27 cellular contexts compared by ENCODE assay signal in genomic region chr14:50013934-50014333, GRCh38.
DNase-seq lines count a peak whose midpoint lies in the region; ATAC-seq and TF ChIP-seq lines count a peak whose summit lies in the region.
"Had no signal": no experiment of that assay in that cellular context is flagged by ENCODE, and none has a peak within 500 bp of the region (broad histone marks: within the 10 kb centered on the region; RNA-seq: fewer than 3 reads in every experiment).

No MANE protein-coding gene starts in this region.

- WGBS in GM23248 (ENCODE audit: low coverage in 1 of 2, low lambda C conversion rate in 2 of 2, missing lambda C conversion rate in 2 of 2), 2 experiments: 47 to 50% methylated on average over 2 of the region's 2 CpGs
- 22% methylated on average over 2 of the region's 2 CpGs for WGBS in prostate gland

- no peak for ATAC-seq in RWPE2 (ENCODE audit: low read depth)
- no peak for ATAC-seq in foreskin keratinocyte
- no peak for ATAC-seq in stimulated activated effector memory CD8-positive, alpha-beta T cell treated with anti-CD3 and anti-CD28 coated beads, Interleukin-12 subunit alpha, Interleukin-12 subunit beta, amount 100 ng/mL, for 72 hours
- ATAC-seq: gastroesophageal sphincter, GM12878, psoas muscle, T-helper 17 cell had no signal

- no peaks in the 10 kb centered on the region for H3K79me2 ChIP-seq in GM23248 (ENCODE audit: insufficient read depth)

- H3K4me3 ChIP-seq in GM23248 (no peak overlapping the region), RWPE2 (ENCODE audit: severe bottlenecking) (no peak overlapping the region), prostate gland (no peak overlapping the region)
- H3K4me3 ChIP-seq: ascending aorta, gastroesophageal sphincter, GM12878, psoas muscle, stomach, tibial artery had no signal

- TF ChIP-seq CTCF in RWPE2 (IDR thresholded peaks at IDR 0.05; ENCODE audit: poor library complexity, severe bottlenecking): no peak
- TF ChIP-seq CTCF in foreskin keratinocyte (conservative IDR thresholded peaks at IDR 0.05): no peak
- no peak for TF ChIP-seq CTCF in prostate gland (IDR thresholded peaks at IDR 0.05)

- no peak overlapping the region for H2AFZ ChIP-seq in GM23248

- in situ Hi-C loops in GM23248 (cut with MboI): no loop called here

- H3K27ac ChIP-seq in GM23248 (peak overlapping the region; percentile 54; the same call in 1 of the 2 replicates), RWPE2 (ENCODE audit: poor library complexity, severe bottlenecking) (peak overlapping the region; percentile 95), foreskin keratinocyte (peak overlapping the region; percentile 93), prostate gland (peak overlapping the region in 1 of 2 donors; percentile 62)
- H3K27ac ChIP-seq: ascending aorta, gastroesophageal sphincter, KMS-11, psoas muscle, RWPE1, stomach, tibial artery had no signal

- H3K9ac ChIP-seq in GM23248: no peak overlapping the region
- H3K9ac ChIP-seq: KMS-11 had no signal

- H3K27me3 ChIP-seq in GM23248 (replicated peaks; ENCODE audit: insufficient read depth) (no peaks in the 10 kb centered on the region), RWPE2 (ENCODE audit: insufficient read depth, poor library complexity, severe bottlenecking) (no peaks in the 10 kb centered on the region), foreskin keratinocyte (no peaks in the 10 kb centered on the region), prostate gland (replicated peaks; ENCODE audit: insufficient read depth) (no peaks in the 10 kb centered on the region)
- H3K27me3 ChIP-seq: ascending aorta, BE2C, gastroesophageal sphincter, stomach, tibial artery had no signal

- H3K36me3 ChIP-seq in GM23248 (ENCODE audit: low read depth): no peaks in the 10 kb centered on the region
- no peaks in the 10 kb centered on the region for H3K36me3 ChIP-seq in RWPE2 (ENCODE audit: low read depth)
- H3K36me3 ChIP-seq in prostate gland: no peaks in the 10 kb centered on the region
- H3K36me3 ChIP-seq: ascending aorta, BE2C, gastroesophageal sphincter, stomach, tibial artery had no signal

- H3K4me3 Mint-ChIP-seq in stimulated activated effector memory CD8-positive, alpha-beta T cell treated with anti-CD3 and anti-CD28 coated beads, Interleukin-12 subunit alpha, Interleukin-12 subunit beta, amount 100 ng/mL, for 72 hours: no peak overlapping the region
- H3K4me3 Mint-ChIP-seq: activated naive CD8-positive, alpha-beta T cell treated with anti-CD3 and anti-CD28 coated beads, Interleukin-2, amount 10 ng/mL, durations not matched to agents 7 days and 5 days; T-helper 17 cell had no signal

- peak overlapping the region; percentile 12 for H3K27ac Mint-ChIP-seq in stimulated activated effector memory CD8-positive, alpha-beta T cell treated with anti-CD3 and anti-CD28 coated beads, Interleukin-12 subunit alpha, Interleukin-12 subunit beta, amount 100 ng/mL, for 72 hours

- peaks cover 75% of the 10 kb centered on the region for H3K36me3 Mint-ChIP-seq in stimulated activated effector memory CD8-positive, alpha-beta T cell treated with anti-CD3 and anti-CD28 coated beads, Interleukin-12 subunit alpha, Interleukin-12 subunit beta, amount 100 ng/mL, for 72 hours

- H3K9me3 ChIP-seq in GM23248 (ENCODE audit: low read depth) (no peaks in the 10 kb centered on the region), RWPE2 (ENCODE audit: severe bottlenecking) (no peaks in the 10 kb centered on the region), prostate gland (no peaks in the 10 kb centered on the region)
- H3K9me3 ChIP-seq: ascending aorta, BE2C, gastroesophageal sphincter, psoas muscle, stomach, tibial artery had no signal

- peaks cover 38% of the 10 kb centered on the region for H3F3A ChIP-seq in GM23248 (ENCODE audit: insufficient read depth)

- no peaks in the 10 kb centered on the region for H4K20me1 ChIP-seq in GM23248 (ENCODE audit: insufficient read depth)

- H3K4me1 ChIP-seq in GM23248 (ENCODE audit: insufficient read depth) (peaks cover 41% of the 10 kb centered on the region), RWPE2 (ENCODE audit: insufficient read depth, poor library complexity, severe bottlenecking) (peaks cover 39% of the 10 kb centered on the region), foreskin keratinocyte (peaks cover 32% of the 10 kb centered on the region), prostate gland (replicated peaks) (no peaks in the 10 kb centered on the region)
- H3K4me1 ChIP-seq: BE2C had no signal

- H3K9me2 ChIP-seq in GM23248 (ENCODE audit: insufficient read depth): no peaks in the 10 kb centered on the region

- no peak for TF ChIP-seq POLR2A in prostate gland (IDR thresholded peaks at IDR 0.05)

- no peak for DNase-seq in GM23248
- DNase-seq in RWPE2 (ENCODE audit: low spot score): no peak
- no peak for DNase-seq in foreskin keratinocyte
- DNase-seq in stimulated activated effector memory CD8-positive, alpha-beta T cell treated with anti-CD3 and anti-CD28 coated beads, Interleukin-12 subunit alpha, Interleukin-12 subunit beta, amount 100 ng/mL, for 72 hours (ENCODE audit: low spot score in 2 of 2): no peak
- DNase-seq in NCI-H1092 (lab: John Stamatoyannopoulos, UW): no peak
- no peak for DNase-seq in DMS 273 (lab: John Stamatoyannopoulos, UW; ENCODE audit: unreplicated experiment)
- DNase-seq in prostate gland (ENCODE audit: low spot score): no peak
- DNase-seq: ACHN; activated CD4-positive, alpha-beta T cell treated with anti-CD3 and anti-CD28 coated beads for 1 hour; activated gamma-delta T cell; activated naive CD8-positive, alpha-beta T cell treated with anti-CD3 and anti-CD28 coated beads, Interleukin-2, amount 10 ng/mL, durations not matched to agents 7 days and 5 days; BE2C; central memory CD4-positive, alpha-beta T cell; COR-L47; hippocampal formation; left colon; NCI-H1436 treated with DMSO at 0.1 percent for 48 hours; NCI-H446 treated with DMSO at 0.1 percent for 48 hours; psoas muscle; stomach; T-helper 17 cell; tibial artery had no signal

- intact Hi-C loops in prostate gland (cut with DNase I): no loop called here

- H3K4me1 Mint-ChIP-seq in stimulated activated effector memory CD8-positive, alpha-beta T cell treated with anti-CD3 and anti-CD28 coated beads, Interleukin-12 subunit alpha, Interleukin-12 subunit beta, amount 100 ng/mL, for 72 hours: peaks cover 40% of the 10 kb centered on the region

- no peaks in the 10 kb centered on the region for H3K9me3 Mint-ChIP-seq in stimulated activated effector memory CD8-positive, alpha-beta T cell treated with anti-CD3 and anti-CD28 coated beads, Interleukin-12 subunit alpha, Interleukin-12 subunit beta, amount 100 ng/mL, for 72 hours

- H3K4me2 ChIP-seq in GM23248 (ENCODE audit: unreplicated experiment): no peak overlapping the region
- H3K4me2 ChIP-seq: KMS-11 had no signal
